ENCODE assay signal across 8 cellular contexts in genomic region chr5:153779852-153780251, GRCh38.
"Had no signal": no experiment of that assay in that cellular context is flagged by ENCODE, and none has a peak within 500 bp of the region (broad histone marks: within the 10 kb centered on the region; RNA-seq: fewer than 3 reads in every experiment).

No MANE protein-coding gene starts in this region.

- H3K27ac Mint-ChIP-seq: HFFc6 had no signal

- H2AFZ ChIP-seq: GM23248 had no signal

- H3K27ac ChIP-seq: GM23248, HL-60 had no signal

- H3K4me1 ChIP-seq: HAP-1 had no signal

- H3K9me3 ChIP-seq: HAP-1 had no signal

- H3K4me3 Mint-ChIP-seq: HFFc6 had no signal

- H3K9me3 Mint-ChIP-seq: HFFc6 had no signal

- DNase-seq: GM23248, GOT3, H7, HFFc6, IMR-90 had no signal

- H3K4me3 ChIP-seq: GM23248, HAP-1, K562 had no signal

- H3K9ac ChIP-seq: GM23248 had no signal

- H3K36me3 ChIP-seq: HAP-1 had no signal
